Comparison of ENCODE assay signal across 11 cellular contexts in genomic region chr2:36408198-36408703, GRCh38. TPM values are rescaled to one million over a fixed set of nuclear protein-coding genes. Genes with fewer than 3 reads are reported as not detected.
DNase-seq lines count a peak whose midpoint lies in the region; ATAC-seq and TF ChIP-seq lines count a peak whose summit lies in the region.
"Had no signal": no experiment of that assay in that cellular context is flagged by ENCODE, and none has a peak within 500 bp of the region (broad histone marks: within the 10 kb centered on the region; RNA-seq: fewer than 3 reads in every experiment).

No MANE protein-coding gene starts in this region.

- peaks cover 42% of the 10 kb centered on the region for H3K36me3 ChIP-seq in skeletal muscle satellite cell (ENCODE audit: insufficient read depth, low read length)
- no peaks in the 10 kb centered on the region for H3K36me3 ChIP-seq in uterus

- intact Hi-C loops in uterus (cut with DNase I; ENCODE audit: low total_unique reads): no loop called here

- no peaks in the 10 kb centered on the region for H3K27me3 Mint-ChIP-seq in chondrocyte (ENCODE audit: low read depth)
- H3K27me3 Mint-ChIP-seq: activated CD4-positive, alpha-beta memory T cell treated with anti-CD3 and anti-CD28 coated beads, Interleukin-2, amount 10 ng/mL, durations not matched to agents 7 days and 5 days had no signal

- H3K4me3 Mint-ChIP-seq in chondrocyte (ENCODE audit: unreplicated experiment): peak overlapping the region; percentile 17
- H3K4me3 Mint-ChIP-seq: activated CD4-positive, alpha-beta memory T cell treated with anti-CD3 and anti-CD28 coated beads, Interleukin-2, amount 10 ng/mL, durations not matched to agents 7 days and 5 days had no signal

- TF ChIP-seq CTCF in chondrocyte (IDR thresholded peaks at IDR 0.05) (peak; percentile 19), uterus (IDR thresholded peaks at IDR 0.05) (no peak)

- peak overlapping the region in 1 of 2 donors; percentile 27 for H3K27ac ChIP-seq in uterus

- H3K27me3 ChIP-seq in skeletal muscle satellite cell (ENCODE audit: control insufficient read depth, insufficient read depth, low read length): no peaks in the 10 kb centered on the region
- no peaks in the 10 kb centered on the region for H3K27me3 ChIP-seq in uterus

- H3K36me3 Mint-ChIP-seq in chondrocyte (ENCODE audit: low read depth): no peaks in the 10 kb centered on the region

- no peaks in the 10 kb centered on the region for H3K9me3 ChIP-seq in skeletal muscle satellite cell (replicated peaks; ENCODE audit: low read length)
- no peaks in the 10 kb centered on the region for H3K9me3 ChIP-seq in uterus

- peaks cover 78% of the 10 kb centered on the region for H3K4me1 ChIP-seq in skeletal muscle satellite cell (ENCODE audit: control insufficient read depth, insufficient read depth, low read length)
- H3K4me1 ChIP-seq in uterus: no peaks in the 10 kb centered on the region

- peaks cover 66% of the 10 kb centered on the region for H3K4me1 Mint-ChIP-seq in chondrocyte (ENCODE audit: low read depth)
- H3K4me1 Mint-ChIP-seq: activated CD4-positive, alpha-beta memory T cell treated with anti-CD3 and anti-CD28 coated beads, Interleukin-2, amount 10 ng/mL, durations not matched to agents 7 days and 5 days had no signal

- H3K4me2 ChIP-seq in skeletal muscle satellite cell (ENCODE audit: low read length): no peak overlapping the region

- peak overlapping the region; percentile 16 for H3K9ac ChIP-seq in skeletal muscle satellite cell (ENCODE audit: low read depth, low read length)

- no peaks in the 10 kb centered on the region for H3K9me3 Mint-ChIP-seq in chondrocyte (ENCODE audit: low read depth)
- H3K9me3 Mint-ChIP-seq: activated CD4-positive, alpha-beta memory T cell treated with anti-CD3 and anti-CD28 coated beads, Interleukin-2, amount 10 ng/mL, durations not matched to agents 7 days and 5 days had no signal

- DNase-seq in LHCN-M2 (ENCODE audit: low read depth): peak; percentile 56
- no peak for DNase-seq in chondrocyte (ENCODE audit: low spot score)
- peak; percentile 91 for DNase-seq in iris pigment epithelial cell (ENCODE audit: low read depth)
- DNase-seq in uterus: no peak
- DNase-seq: activated CD4-positive, alpha-beta memory T cell treated with anti-CD3 and anti-CD28 coated beads, Interleukin-2, amount 10 ng/mL, durations not matched to agents 7 days and 5 days; central memory CD4-positive, alpha-beta T cell; stimulated activated CD4-positive, alpha-beta T cell treated with anti-CD3 and anti-CD28 coated beads, Interleukin-4, amount 100 ng/mL, for 24 hours had no signal

- no peak overlapping the region for H3K4me3 ChIP-seq in skeletal muscle satellite cell (ENCODE audit: low read length)
- no peak overlapping the region for H3K4me3 ChIP-seq in uterus

- no peak for ATAC-seq in HG03097 (IDR thresholded peaks at IDR 0.05; ENCODE audit: low FRiP score, unreplicated experiment)
- no peak for ATAC-seq in GM18870 (IDR thresholded peaks at IDR 0.05; ENCODE audit: unreplicated experiment)
- no peak for ATAC-seq in GM21360 (IDR thresholded peaks at IDR 0.05; ENCODE audit: unreplicated experiment)

- peak overlapping the region; percentile 79 for H3K27ac Mint-ChIP-seq in chondrocyte (ENCODE audit: unreplicated experiment)
- H3K27ac Mint-ChIP-seq: activated CD4-positive, alpha-beta memory T cell treated with anti-CD3 and anti-CD28 coated beads, Interleukin-2, amount 10 ng/mL, durations not matched to agents 7 days and 5 days had no signal

- TF ChIP-seq POLR2A in uterus (IDR thresholded peaks at IDR 0.05): no peak

RNA-seq across cellular contexts. Expression of gene CRIM1, which starts 52.7 kb away (rescaled TPM):
- 96.4 and 102 TPM in 2 replicates for total RNA-seq in LHCN-M2 (2014; rRNA removed)
- polyA plus RNA-seq in LHCN-M2 (2012): 159 TPM
- total RNA-seq in chondrocyte: 99.5 to 194 TPM (median 184 TPM) in 3 replicates
- total RNA-seq in skeletal muscle satellite cell (2012; rRNA removed): 101 and 124 TPM in 2 replicates
- 100 to 1,000 TPM in 1 of 4 donors, 10 to 100 TPM in 3; 51.2 to 168 (median 66.6) TPM for total RNA-seq in uterus

Comparison
In these comparisons a context has a peak if more than half of its experiments do, and no peak if none do; other contexts are left out.
1. DNase-seq: peak in LHCN-M2 (single experiment) and iris pigment epithelial cell (single experiment); none in chondrocyte (single experiment) and uterus (0 of 2).